ENCODE assay signal across 1 cellular context in genomic region chr11:12141283-12141682, GRCh38.
TF ChIP-seq lines count a peak whose summit lies in the region.

No MANE protein-coding gene starts in this region.

TF ChIP-seq in WTC11, 78 proteins besides CTCF, POLR2A, EP300 and RAD21 (continued from another document):
- TF ChIP-seq E2F4 (CRISPR knock-in tag; IDR thresholded peaks at IDR 0.05; ENCODE audit: borderline replicate concordance, low read depth), result no peak
- no peak for TF ChIP-seq CBFB (CRISPR knock-in tag; IDR thresholded peaks at IDR 0.05; ENCODE audit: low read depth)
- no peak for TF ChIP-seq FOXJ3 (CRISPR knock-in tag; IDR thresholded peaks at IDR 0.05; ENCODE audit: borderline replicate concordance)
- TF ChIP-seq FOXP1 (CRISPR knock-in tag; IDR thresholded peaks at IDR 0.05; ENCODE audit: borderline replicate concordance), result no peak
- TF ChIP-seq, protein P1, sequence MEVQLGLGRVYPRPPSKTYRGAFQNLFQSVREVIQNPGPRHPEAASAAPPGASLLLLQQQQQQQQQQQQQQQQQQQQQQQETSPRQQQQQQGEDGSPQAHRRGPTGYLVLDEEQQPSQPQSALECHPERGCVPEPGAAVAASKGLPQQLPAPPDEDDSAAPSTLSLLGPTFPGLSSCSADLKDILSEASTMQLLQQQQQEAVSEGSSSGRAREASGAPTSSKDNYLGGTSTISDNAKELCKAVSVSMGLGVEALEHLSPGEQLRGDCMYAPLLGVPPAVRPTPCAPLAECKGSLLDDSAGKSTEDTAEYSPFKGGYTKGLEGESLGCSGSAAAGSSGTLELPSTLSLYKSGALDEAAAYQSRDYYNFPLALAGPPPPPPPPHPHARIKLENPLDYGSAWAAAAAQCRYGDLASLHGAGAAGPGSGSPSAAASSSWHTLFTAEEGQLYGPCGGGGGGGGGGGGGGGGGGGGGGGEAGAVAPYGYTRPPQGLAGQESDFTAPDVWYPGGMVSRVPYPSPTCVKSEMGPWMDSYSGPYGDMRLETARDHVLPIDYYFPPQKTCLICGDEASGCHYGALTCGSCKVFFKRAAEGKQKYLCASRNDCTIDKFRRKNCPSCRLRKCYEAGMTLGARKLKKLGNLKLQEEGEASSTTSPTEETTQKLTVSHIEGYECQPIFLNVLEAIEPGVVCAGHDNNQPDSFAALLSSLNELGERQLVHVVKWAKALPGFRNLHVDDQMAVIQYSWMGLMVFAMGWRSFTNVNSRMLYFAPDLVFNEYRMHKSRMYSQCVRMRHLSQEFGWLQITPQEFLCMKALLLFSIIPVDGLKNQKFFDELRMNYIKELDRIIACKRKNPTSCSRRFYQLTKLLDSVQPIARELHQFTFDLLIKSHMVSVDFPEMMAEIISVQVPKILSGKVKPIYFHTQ (CRISPR knock-in tag; IDR thresholded peaks at IDR 0.05), result no peak
- no peak for TF ChIP-seq TP53 (CRISPR knock-in tag; IDR thresholded peaks at IDR 0.05)
- no peak for TF ChIP-seq ZNF423 (CRISPR knock-in tag; IDR thresholded peaks at IDR 0.05)
- no peak for TF ChIP-seq NR1H2 (CRISPR knock-in tag; IDR thresholded peaks at IDR 0.05)
- no peak for TF ChIP-seq OVOL2 (CRISPR knock-in tag; IDR thresholded peaks at IDR 0.05; ENCODE audit: borderline replicate concordance)
- TF ChIP-seq, protein P2, sequence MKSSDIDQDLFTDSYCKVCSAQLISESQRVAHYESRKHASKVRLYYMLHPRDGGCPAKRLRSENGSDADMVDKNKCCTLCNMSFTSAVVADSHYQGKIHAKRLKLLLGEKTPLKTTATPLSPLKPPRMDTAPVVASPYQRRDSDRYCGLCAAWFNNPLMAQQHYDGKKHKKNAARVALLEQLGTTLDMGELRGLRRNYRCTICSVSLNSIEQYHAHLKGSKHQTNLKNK (CRISPR knock-in tag; IDR thresholded peaks at IDR 0.05), result no peak
TF ChIP-seq in WTC11: peak in this region for 0.
